Comparison of ENCODE assay signal across 1 cellular context in the genomic region with DNA sequence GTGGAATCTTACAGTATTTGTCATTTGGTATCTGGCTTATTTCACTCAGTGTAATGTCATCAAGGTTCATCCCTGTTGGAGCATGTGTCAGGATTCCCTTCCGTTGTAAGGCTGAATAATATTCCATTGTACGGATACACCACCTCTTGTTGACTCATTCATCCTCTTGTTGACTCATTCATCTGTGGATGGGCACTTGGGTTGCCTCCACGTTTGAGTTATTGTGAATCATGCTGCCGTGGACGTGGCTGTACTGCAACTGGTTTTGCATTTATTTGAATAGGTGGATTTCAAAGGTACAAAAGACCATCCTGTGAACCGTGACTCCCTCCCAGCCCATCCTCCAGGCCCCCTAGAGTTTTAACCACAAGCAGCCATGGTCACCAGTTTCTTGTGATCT.
TF ChIP-seq lines count a peak whose summit lies in the region.

No MANE protein-coding gene starts in this region.

TF ChIP-seq in HepG2, 621 proteins besides CTCF, POLR2A, EP300 and RAD21 (continued from another document and continues in another):
- TF ChIP-seq, protein P1, sequence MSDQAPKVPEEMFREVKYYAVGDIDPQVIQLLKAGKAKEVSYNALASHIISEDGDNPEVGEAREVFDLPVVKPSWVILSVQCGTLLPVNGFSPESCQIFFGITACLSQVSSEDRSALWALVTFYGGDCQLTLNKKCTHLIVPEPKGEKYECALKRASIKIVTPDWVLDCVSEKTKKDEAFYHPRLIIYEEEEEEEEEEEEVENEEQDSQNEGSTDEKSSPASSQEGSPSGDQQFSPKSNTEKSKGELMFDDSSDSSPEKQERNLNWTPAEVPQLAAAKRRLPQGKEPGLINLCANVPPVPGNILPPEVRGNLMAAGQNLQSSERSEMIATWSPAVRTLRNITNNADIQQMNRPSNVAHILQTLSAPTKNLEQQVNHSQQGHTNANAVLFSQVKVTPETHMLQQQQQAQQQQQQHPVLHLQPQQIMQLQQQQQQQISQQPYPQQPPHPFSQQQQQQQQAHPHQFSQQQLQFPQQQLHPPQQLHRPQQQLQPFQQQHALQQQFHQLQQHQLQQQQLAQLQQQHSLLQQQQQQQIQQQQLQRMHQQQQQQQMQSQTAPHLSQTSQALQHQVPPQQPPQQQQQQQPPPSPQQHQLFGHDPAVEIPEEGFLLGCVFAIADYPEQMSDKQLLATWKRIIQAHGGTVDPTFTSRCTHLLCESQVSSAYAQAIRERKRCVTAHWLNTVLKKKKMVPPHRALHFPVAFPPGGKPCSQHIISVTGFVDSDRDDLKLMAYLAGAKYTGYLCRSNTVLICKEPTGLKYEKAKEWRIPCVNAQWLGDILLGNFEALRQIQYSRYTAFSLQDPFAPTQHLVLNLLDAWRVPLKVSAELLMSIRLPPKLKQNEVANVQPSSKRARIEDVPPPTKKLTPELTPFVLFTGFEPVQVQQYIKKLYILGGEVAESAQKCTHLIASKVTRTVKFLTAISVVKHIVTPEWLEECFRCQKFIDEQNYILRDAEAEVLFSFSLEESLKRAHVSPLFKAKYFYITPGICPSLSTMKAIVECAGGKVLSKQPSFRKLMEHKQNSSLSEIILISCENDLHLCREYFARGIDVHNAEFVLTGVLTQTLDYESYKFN (CRISPR knock-in tag; conservative IDR thresholded peaks at IDR 0.05), result peak; percentile 70
- no peak for TF ChIP-seq BORCS8-MEF2B (CRISPR knock-in tag; IDR thresholded peaks at IDR 0.05)
- TF ChIP-seq ASH2L (IDR thresholded peaks at IDR 0.05; ENCODE audit: insufficient read length, low read depth, low read length), result peak; percentile 54
- TF ChIP-seq TBX2 (CRISPR knock-in tag; IDR thresholded peaks at IDR 0.05; ENCODE audit: borderline replicate concordance), result peak; percentile 73; the same call in 1 of the 2 replicates
- TF ChIP-seq ZNF629 (CRISPR knock-in tag; conservative IDR thresholded peaks at IDR 0.05), result no peak
- TF ChIP-seq ZNF644 (CRISPR knock-in tag; IDR thresholded peaks at IDR 0.05; ENCODE audit: low read depth), result peak; percentile 96
- TF ChIP-seq, protein P2, sequence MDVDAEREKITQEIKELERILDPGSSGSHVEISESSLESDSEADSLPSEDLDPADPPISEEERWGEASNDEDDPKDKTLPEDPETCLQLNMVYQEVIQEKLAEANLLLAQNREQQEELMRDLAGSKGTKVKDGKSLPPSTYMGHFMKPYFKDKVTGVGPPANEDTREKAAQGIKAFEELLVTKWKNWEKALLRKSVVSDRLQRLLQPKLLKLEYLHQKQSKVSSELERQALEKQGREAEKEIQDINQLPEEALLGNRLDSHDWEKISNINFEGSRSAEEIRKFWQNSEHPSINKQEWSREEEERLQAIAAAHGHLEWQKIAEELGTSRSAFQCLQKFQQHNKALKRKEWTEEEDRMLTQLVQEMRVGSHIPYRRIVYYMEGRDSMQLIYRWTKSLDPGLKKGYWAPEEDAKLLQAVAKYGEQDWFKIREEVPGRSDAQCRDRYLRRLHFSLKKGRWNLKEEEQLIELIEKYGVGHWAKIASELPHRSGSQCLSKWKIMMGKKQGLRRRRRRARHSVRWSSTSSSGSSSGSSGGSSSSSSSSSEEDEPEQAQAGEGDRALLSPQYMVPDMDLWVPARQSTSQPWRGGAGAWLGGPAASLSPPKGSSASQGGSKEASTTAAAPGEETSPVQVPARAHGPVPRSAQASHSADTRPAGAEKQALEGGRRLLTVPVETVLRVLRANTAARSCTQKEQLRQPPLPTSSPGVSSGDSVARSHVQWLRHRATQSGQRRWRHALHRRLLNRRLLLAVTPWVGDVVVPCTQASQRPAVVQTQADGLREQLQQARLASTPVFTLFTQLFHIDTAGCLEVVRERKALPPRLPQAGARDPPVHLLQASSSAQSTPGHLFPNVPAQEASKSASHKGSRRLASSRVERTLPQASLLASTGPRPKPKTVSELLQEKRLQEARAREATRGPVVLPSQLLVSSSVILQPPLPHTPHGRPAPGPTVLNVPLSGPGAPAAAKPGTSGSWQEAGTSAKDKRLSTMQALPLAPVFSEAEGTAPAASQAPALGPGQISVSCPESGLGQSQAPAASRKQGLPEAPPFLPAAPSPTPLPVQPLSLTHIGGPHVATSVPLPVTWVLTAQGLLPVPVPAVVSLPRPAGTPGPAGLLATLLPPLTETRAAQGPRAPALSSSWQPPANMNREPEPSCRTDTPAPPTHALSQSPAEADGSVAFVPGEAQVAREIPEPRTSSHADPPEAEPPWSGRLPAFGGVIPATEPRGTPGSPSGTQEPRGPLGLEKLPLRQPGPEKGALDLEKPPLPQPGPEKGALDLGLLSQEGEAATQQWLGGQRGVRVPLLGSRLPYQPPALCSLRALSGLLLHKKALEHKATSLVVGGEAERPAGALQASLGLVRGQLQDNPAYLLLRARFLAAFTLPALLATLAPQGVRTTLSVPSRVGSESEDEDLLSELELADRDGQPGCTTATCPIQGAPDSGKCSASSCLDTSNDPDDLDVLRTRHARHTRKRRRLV (CRISPR knock-in tag; IDR thresholded peaks at IDR 0.05), result peak; percentile 71; the same call in 1 of the 2 replicates
- TF ChIP-seq ZNF143 (CRISPR knock-in tag; IDR thresholded peaks at IDR 0.05), result no peak
- TF ChIP-seq MYC (CRISPR knock-in tag; IDR thresholded peaks at IDR 0.05; ENCODE audit: borderline replicate concordance), result peak; percentile 37
- TF ChIP-seq POLR2G (IDR thresholded peaks at IDR 0.05; ENCODE audit: low read depth, low read length), result no peak
- TF ChIP-seq THYN1 (CRISPR knock-in tag; IDR thresholded peaks at IDR 0.05; ENCODE audit: borderline replicate concordance, low read depth), result no peak
- TF ChIP-seq EZH2 (conservative IDR thresholded peaks at IDR 0.05; ENCODE audit: low read depth, low read length), result no peak
- TF ChIP-seq JUNB (CRISPR knock-in tag; IDR thresholded peaks at IDR 0.05; ENCODE audit: borderline replicate concordance), result peak; percentile 83
- TF ChIP-seq SAP130 (CRISPR knock-in tag; IDR thresholded peaks at IDR 0.05; ENCODE audit: low read depth), result peak; percentile 85
- TF ChIP-seq SRF (IDR thresholded peaks at IDR 0.05; ENCODE audit: low read depth, low read length), result no peak
- TF ChIP-seq, protein P3, sequence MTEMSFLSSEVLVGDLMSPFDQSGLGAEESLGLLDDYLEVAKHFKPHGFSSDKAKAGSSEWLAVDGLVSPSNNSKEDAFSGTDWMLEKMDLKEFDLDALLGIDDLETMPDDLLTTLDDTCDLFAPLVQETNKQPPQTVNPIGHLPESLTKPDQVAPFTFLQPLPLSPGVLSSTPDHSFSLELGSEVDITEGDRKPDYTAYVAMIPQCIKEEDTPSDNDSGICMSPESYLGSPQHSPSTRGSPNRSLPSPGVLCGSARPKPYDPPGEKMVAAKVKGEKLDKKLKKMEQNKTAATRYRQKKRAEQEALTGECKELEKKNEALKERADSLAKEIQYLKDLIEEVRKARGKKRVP (CRISPR knock-in tag; IDR thresholded peaks at IDR 0.05), result peak in 1 of 2 experiments; percentile 65; a peak in 1 of 4 replicates
- TF ChIP-seq FOXA1 (IDR thresholded peaks at IDR 0.05), result peak; percentile 84
- TF ChIP-seq FOXA1 (CRISPR knock-in tag; IDR thresholded peaks at IDR 0.05), result peak; percentile 97
- peak; percentile 56 for TF ChIP-seq SALL1 (CRISPR knock-in tag; IDR thresholded peaks at IDR 0.05)
- 0 out of 2 replicates have a peak, but pooled peaks have one; percentile 39 for TF ChIP-seq ISL2 (CRISPR knock-in tag; IDR thresholded peaks at IDR 0.05)
- TF ChIP-seq GABPA (IDR thresholded peaks at IDR 0.05; ENCODE audit: low read depth, low read length), result no peak
- peak; percentile 40; the same call in 1 of the 2 replicates for TF ChIP-seq GABPA (CRISPR knock-in tag; IDR thresholded peaks at IDR 0.05; ENCODE audit: low read depth)
- TF ChIP-seq, protein P4, sequence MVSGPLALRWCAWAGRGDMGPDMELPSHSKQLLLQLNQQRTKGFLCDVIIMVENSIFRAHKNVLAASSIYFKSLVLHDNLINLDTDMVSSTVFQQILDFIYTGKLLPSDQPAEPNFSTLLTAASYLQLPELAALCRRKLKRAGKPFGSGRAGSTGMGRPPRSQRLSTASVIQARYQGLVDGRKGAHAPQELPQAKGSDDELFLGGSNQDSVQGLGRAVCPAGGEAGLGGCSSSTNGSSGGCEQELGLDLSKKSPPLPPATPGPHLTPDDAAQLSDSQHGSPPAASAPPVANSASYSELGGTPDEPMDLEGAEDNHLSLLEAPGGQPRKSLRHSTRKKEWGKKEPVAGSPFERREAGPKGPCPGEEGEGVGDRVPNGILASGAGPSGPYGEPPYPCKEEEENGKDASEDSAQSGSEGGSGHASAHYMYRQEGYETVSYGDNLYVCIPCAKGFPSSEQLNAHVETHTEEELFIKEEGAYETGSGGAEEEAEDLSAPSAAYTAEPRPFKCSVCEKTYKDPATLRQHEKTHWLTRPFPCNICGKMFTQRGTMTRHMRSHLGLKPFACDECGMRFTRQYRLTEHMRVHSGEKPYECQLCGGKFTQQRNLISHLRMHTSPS (CRISPR knock-in tag; IDR thresholded peaks at IDR 0.05; ENCODE audit: low read depth), result peak; percentile 43; the same call in 1 of the 2 replicates
- 0 out of 2 replicates have a peak, but pooled peaks have one; percentile 22 for TF ChIP-seq ELF3 (CRISPR knock-in tag; IDR thresholded peaks at IDR 0.05)
- peak; percentile 55; the same call in 1 of the 2 replicates for TF ChIP-seq SSRP1 (CRISPR knock-in tag; IDR thresholded peaks at IDR 0.05)
- TF ChIP-seq XBP1 (CRISPR knock-in tag; IDR thresholded peaks at IDR 0.05), result no peak
- TF ChIP-seq, protein P5, sequence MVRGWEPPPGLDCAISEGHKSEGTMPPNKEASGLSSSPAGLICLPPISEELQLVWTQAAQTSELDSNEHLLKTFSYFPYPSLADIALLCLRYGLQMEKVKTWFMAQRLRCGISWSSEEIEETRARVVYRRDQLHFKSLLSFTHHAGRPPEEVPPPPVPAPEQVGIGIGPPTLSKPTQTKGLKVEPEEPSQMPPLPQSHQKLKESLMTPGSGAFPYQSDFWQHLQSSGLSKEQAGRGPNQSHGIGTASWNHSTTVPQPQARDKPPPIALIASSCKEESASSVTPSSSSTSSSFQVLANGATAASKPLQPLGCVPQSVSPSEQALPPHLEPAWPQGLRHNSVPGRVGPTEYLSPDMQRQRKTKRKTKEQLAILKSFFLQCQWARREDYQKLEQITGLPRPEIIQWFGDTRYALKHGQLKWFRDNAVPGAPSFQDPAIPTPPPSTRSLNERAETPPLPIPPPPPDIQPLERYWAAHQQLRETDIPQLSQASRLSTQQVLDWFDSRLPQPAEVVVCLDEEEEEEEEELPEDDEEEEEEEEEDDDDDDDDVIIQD (CRISPR knock-in tag; IDR thresholded peaks at IDR 0.05; ENCODE audit: low read depth), result 0 out of 2 replicates have a peak, but pooled peaks have one; percentile 31
- 0 out of 2 replicates have a peak, but pooled peaks have one; percentile 48 for TF ChIP-seq ZMYM3 (CRISPR knock-in tag; IDR thresholded peaks at IDR 0.05)
- TF ChIP-seq, protein P6, sequence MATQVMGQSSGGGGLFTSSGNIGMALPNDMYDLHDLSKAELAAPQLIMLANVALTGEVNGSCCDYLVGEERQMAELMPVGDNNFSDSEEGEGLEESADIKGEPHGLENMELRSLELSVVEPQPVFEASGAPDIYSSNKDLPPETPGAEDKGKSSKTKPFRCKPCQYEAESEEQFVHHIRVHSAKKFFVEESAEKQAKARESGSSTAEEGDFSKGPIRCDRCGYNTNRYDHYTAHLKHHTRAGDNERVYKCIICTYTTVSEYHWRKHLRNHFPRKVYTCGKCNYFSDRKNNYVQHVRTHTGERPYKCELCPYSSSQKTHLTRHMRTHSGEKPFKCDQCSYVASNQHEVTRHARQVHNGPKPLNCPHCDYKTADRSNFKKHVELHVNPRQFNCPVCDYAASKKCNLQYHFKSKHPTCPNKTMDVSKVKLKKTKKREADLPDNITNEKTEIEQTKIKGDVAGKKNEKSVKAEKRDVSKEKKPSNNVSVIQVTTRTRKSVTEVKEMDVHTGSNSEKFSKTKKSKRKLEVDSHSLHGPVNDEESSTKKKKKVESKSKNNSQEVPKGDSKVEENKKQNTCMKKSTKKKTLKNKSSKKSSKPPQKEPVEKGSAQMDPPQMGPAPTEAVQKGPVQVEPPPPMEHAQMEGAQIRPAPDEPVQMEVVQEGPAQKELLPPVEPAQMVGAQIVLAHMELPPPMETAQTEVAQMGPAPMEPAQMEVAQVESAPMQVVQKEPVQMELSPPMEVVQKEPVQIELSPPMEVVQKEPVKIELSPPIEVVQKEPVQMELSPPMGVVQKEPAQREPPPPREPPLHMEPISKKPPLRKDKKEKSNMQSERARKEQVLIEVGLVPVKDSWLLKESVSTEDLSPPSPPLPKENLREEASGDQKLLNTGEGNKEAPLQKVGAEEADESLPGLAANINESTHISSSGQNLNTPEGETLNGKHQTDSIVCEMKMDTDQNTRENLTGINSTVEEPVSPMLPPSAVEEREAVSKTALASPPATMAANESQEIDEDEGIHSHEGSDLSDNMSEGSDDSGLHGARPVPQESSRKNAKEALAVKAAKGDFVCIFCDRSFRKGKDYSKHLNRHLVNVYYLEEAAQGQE (IDR thresholded peaks at IDR 0.05; ENCODE audit: borderline replicate concordance in 1 of 2, low read depth in 1 of 2, low read length in 2 of 2), result no peak
- peak; percentile 58 for TF ChIP-seq HDAC2 (CRISPR knock-in tag; IDR thresholded peaks at IDR 0.05)
- TF ChIP-seq, protein P7, sequence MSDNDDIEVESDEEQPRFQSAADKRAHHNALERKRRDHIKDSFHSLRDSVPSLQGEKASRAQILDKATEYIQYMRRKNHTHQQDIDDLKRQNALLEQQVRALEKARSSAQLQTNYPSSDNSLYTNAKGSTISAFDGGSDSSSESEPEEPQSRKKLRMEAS (IDR thresholded peaks at IDR 0.05), result peak; percentile 78
- TF ChIP-seq, protein P8, sequence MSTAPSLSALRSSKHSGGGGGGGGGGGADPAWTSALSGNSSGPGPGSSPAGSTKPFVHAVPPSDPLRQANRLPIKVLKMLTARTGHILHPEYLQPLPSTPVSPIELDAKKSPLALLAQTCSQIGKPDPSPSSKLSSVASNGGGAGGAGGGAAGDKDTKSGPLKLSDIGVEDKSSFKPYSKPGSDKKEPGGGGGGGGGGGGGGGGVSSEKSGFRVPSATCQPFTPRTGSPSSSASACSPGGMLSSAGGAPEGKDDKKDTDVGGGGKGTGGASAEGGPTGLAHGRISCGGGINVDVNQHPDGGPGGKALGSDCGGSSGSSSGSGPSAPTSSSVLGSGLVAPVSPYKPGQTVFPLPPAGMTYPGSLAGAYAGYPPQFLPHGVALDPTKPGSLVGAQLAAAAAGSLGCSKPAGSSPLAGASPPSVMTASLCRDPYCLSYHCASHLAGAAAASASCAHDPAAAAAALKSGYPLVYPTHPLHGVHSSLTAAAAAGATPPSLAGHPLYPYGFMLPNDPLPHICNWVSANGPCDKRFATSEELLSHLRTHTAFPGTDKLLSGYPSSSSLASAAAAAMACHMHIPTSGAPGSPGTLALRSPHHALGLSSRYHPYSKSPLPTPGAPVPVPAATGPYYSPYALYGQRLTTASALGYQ (CRISPR knock-in tag; IDR thresholded peaks at IDR 0.05), result 0 out of 2 replicates have a peak, but pooled peaks have one; percentile 46
- TF ChIP-seq, protein P9, sequence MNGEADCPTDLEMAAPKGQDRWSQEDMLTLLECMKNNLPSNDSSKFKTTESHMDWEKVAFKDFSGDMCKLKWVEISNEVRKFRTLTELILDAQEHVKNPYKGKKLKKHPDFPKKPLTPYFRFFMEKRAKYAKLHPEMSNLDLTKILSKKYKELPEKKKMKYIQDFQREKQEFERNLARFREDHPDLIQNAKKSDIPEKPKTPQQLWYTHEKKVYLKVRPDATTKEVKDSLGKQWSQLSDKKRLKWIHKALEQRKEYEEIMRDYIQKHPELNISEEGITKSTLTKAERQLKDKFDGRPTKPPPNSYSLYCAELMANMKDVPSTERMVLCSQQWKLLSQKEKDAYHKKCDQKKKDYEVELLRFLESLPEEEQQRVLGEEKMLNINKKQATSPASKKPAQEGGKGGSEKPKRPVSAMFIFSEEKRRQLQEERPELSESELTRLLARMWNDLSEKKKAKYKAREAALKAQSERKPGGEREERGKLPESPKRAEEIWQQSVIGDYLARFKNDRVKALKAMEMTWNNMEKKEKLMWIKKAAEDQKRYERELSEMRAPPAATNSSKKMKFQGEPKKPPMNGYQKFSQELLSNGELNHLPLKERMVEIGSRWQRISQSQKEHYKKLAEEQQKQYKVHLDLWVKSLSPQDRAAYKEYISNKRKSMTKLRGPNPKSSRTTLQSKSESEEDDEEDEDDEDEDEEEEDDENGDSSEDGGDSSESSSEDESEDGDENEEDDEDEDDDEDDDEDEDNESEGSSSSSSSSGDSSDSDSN (CRISPR knock-in tag; IDR thresholded peaks at IDR 0.05), result no peak
- TF ChIP-seq IKZF1 (IDR thresholded peaks at IDR 0.05), result no peak
- TF ChIP-seq FOSL2 (CRISPR knock-in tag; IDR thresholded peaks at IDR 0.05), result peak; percentile 98
